9 cellular contexts compared by ENCODE assay signal in genomic region chr1:6578624-6579373, GRCh38. TPM values are rescaled to one million over a fixed set of nuclear protein-coding genes. Genes with fewer than 3 reads are reported as not detected.
DNase-seq lines count a peak whose midpoint lies in the region; ATAC-seq and TF ChIP-seq lines count a peak whose summit lies in the region.
"Had no signal": no experiment of that assay in that cellular context is flagged by ENCODE, and none has a peak within 500 bp of the region (broad histone marks: within the 10 kb centered on the region; RNA-seq: fewer than 3 reads in every experiment).

No MANE protein-coding gene starts in this region.

- no peaks in the 10 kb centered on the region for H3F3A ChIP-seq in PC-3 (ENCODE audit: low read length, unreplicated experiment)

- H3K9ac ChIP-seq in PC-3 (ENCODE audit: low read length) (no peak overlapping the region), endocrine pancreas (ENCODE audit: control insufficient read depth, insufficient read depth, low read length) (peak overlapping the region; percentile 87)

- peak overlapping the region; percentile 89 for H3K4me2 ChIP-seq in PC-3 (ENCODE audit: low read length)

- CTCF ChIA-PET in PC-3 (lab: Charles Lee), result no interaction called here

- H3K9me3 ChIP-seq in PC-3 (ENCODE audit: low read length), result no peaks in the 10 kb centered on the region
- H3K9me3 ChIP-seq in endocrine pancreas (ENCODE audit: control insufficient read depth, low read length), result no peaks in the 10 kb centered on the region
- no peaks in the 10 kb centered on the region for H3K9me3 ChIP-seq in neuron (ENCODE audit: low read length)

- DNase-seq in PC-3 (no peak), NCI-H345 treated with DMSO at 0.1 percent for 48 hours (lab: John Stamatoyannopoulos, UW; ENCODE audit: unreplicated experiment) (no peak), mesenteric fat pad (ENCODE audit: low spot score) (no peak)

- H3K36me3 ChIP-seq in PC-3 (ENCODE audit: low read depth, low read length) (no peaks in the 10 kb centered on the region), endocrine pancreas (ENCODE audit: control insufficient read depth, insufficient read depth, low read length) (no peaks in the 10 kb centered on the region), neuron (ENCODE audit: insufficient read depth, low read length) (peaks cover 4% of the 10 kb centered on the region)

- no TSS peak for BruUV-seq in PC-3 (replicated peaks; lab: Mats Ljungman, UMichigan)

- H4K20me1 ChIP-seq in PC-3 (ENCODE audit: low read length), result no peaks in the 10 kb centered on the region

- H3K4me3 ChIP-seq in PC-3 (ENCODE audit: low read length), result peak overlapping the region; percentile 92; the same call in 1 of the 2 replicates
- no peak overlapping the region for H3K4me3 ChIP-seq in endocrine pancreas (ENCODE audit: control insufficient read depth, insufficient read depth, low read length)
- peak overlapping the region; percentile 60 for H3K4me3 ChIP-seq in neuron (ENCODE audit: low read length)

- TF ChIP-seq CTCF in C4-2B (conservative IDR thresholded peaks at IDR 0.05) (no peak), PC-3 (conservative IDR thresholded peaks at IDR 0.05; ENCODE audit: low read depth, low read length) (no peak)

- intact Hi-C loops in PC-3 (cut with micrococcal nuclease), result loop anchor here (1.0 kb wide), 2 partner anchors 23 to 24 kb away; partner anchors contain the start of gene NOL9

- POLR2A ChIA-PET in PC-3 (lab: Charles Lee; ENCODE audit: unreplicated experiment), result interaction anchor here (1.0 kb wide), 1 partner anchor 9 kb away, joined by 3 read pairs; no protein-coding TSS in a partner anchor

- H2AFZ ChIP-seq in PC-3 (ENCODE audit: low read length), result peak overlapping the region; percentile 67
- H2AFZ ChIP-seq in neuron (ENCODE audit: low read depth, low read length), result no peak overlapping the region

- H3K9me2 ChIP-seq in PC-3 (replicated peaks; ENCODE audit: low read length), result no peaks in the 10 kb centered on the region

- peak overlapping the region; percentile 79 for H3K27ac ChIP-seq in C4-2B
- no peak overlapping the region for H3K27ac ChIP-seq in PC-3 (ENCODE audit: low read length)

- H3K79me2 ChIP-seq in PC-3 (ENCODE audit: low read length), result peaks cover 30% of the 10 kb centered on the region

- H3K27me3 ChIP-seq in PC-3 (ENCODE audit: low read length), result no peaks in the 10 kb centered on the region
- H3K27me3 ChIP-seq in endocrine pancreas (ENCODE audit: control insufficient read depth, insufficient read depth, low read length), result no peaks in the 10 kb centered on the region
- H3K27me3 ChIP-seq in neuron (ENCODE audit: insufficient read depth, low read length), result no peaks in the 10 kb centered on the region

- H3K4me1 ChIP-seq in PC-3 (ENCODE audit: insufficient read depth, low read length) (peaks cover 27% of the 10 kb centered on the region), endocrine pancreas (ENCODE audit: control insufficient read depth, insufficient read depth, low read length) (no peaks in the 10 kb centered on the region), neuron (ENCODE audit: insufficient read depth, low read length) (peaks cover 30% of the 10 kb centered on the region)

- ATAC-seq in PC-3 (no peak), HG02759 (IDR thresholded peaks at IDR 0.05; ENCODE audit: unreplicated experiment) (no peak), GM21737 (IDR thresholded peaks at IDR 0.05; ENCODE audit: unreplicated experiment) (no peak)

RNA-seq across cellular contexts. Expression of gene ZBTB48, which starts 1.0 kb away (rescaled TPM):
- 42.7 and 47.2 TPM in 2 replicates for total RNA-seq in PC-3 (2014; rRNA removed)
- 18.9 TPM for total RNA-seq in mesenteric fat pad

RNA-seq across cellular contexts. Expression of gene TAS1R1, which starts 23.7 kb away (rescaled TPM):
- not detected in 2 replicates for total RNA-seq in PC-3 (2014; rRNA removed)
- total RNA-seq in mesenteric fat pad, result not detected
- total RNA-seq: dermis microvascular lymphatic vessel endothelial cell had no signal

RNA-seq across cellular contexts. Expression of gene KLHL21, which starts 23.9 kb away (rescaled TPM):
- 82.5 and 105 TPM in 2 replicates for total RNA-seq in PC-3 (2014; rRNA removed)
- 23.4 TPM for total RNA-seq in mesenteric fat pad

RNA-seq across cellular contexts. Expression of gene NOL9, which starts 24.5 kb away (rescaled TPM):
- 79.1 and 102 TPM in 2 replicates for total RNA-seq in PC-3 (2014; rRNA removed)
- 23.2 TPM for total RNA-seq in mesenteric fat pad

RNA-seq across cellular contexts. Expression of gene PHF13, which starts 34.7 kb away (rescaled TPM):
- total RNA-seq in PC-3 (2014; rRNA removed), result 13.2 and 14.9 TPM in 2 replicates
- total RNA-seq in mesenteric fat pad, result 13.3 TPM
